ENCODE assay signal across 8 cellular contexts in genomic region chr9:2018162-2018643, GRCh38. TPM values are rescaled to one million over a fixed set of nuclear protein-coding genes. Genes with fewer than 3 reads are reported as not detected.
DNase-seq lines count a peak whose midpoint lies in the region; ATAC-seq and TF ChIP-seq lines count a peak whose summit lies in the region.

No MANE protein-coding gene starts in this region.

- 0 to 2% methylated on average over 6 to 7 of the region's 7 CpGs for WGBS in ectodermal cell, 2 experiments

- H3K9me3 Mint-ChIP-seq in neural crest cell: no peaks in the 10 kb centered on the region

- ATAC-seq in HG03135 (IDR thresholded peaks at IDR 0.05; ENCODE audit: unreplicated experiment) (no peak), GM18498 (IDR thresholded peaks at IDR 0.05; ENCODE audit: unreplicated experiment) (no peak), GM19397 (IDR thresholded peaks at IDR 0.05; ENCODE audit: unreplicated experiment) (no peak)

- H3K27me3 ChIP-seq in DOHH2 (ENCODE audit: control insufficient read depth, low read length) (no peaks in the 10 kb centered on the region), ectodermal cell (ENCODE audit: control insufficient read depth, insufficient read depth, low read length, poor library complexity, severe bottlenecking) (peaks cover 77% of the 10 kb centered on the region)

- no peaks in the 10 kb centered on the region for H3K9me2 ChIP-seq in DOHH2 (replicated peaks; ENCODE audit: control insufficient read depth, low read length)

- H3K4me1 Mint-ChIP-seq in neural crest cell: peaks cover 23% of the 10 kb centered on the region

- DNase-seq in OCI-M1 (lab: John Stamatoyannopoulos, UW) (peak; percentile 46), neural crest cell (ENCODE audit: low read depth, low spot score) (no peak), T1000 (lab: John Stamatoyannopoulos, UW) (no peak)

- no peak for TF ChIP-seq CTCF in DOHH2 (IDR thresholded peaks at IDR 0.05; ENCODE audit: low read depth, low read length, poor library complexity, severe bottlenecking)
- no peak for TF ChIP-seq CTCF in neural crest cell (conservative IDR thresholded peaks at IDR 0.05)

- H3K27ac ChIP-seq in DOHH2 (ENCODE audit: low read depth, low read length): no peak overlapping the region
- H3K27ac ChIP-seq in ectodermal cell (ENCODE audit: insufficient read depth, low read depth, low read length, poor library complexity, severe bottlenecking): no peak overlapping the region

- H3K4me2 ChIP-seq in DOHH2 (ENCODE audit: low read length): peak overlapping the region; percentile 83

- H3K9me3 ChIP-seq in DOHH2 (ENCODE audit: control insufficient read depth, insufficient read depth, low read length): no peaks in the 10 kb centered on the region
- H3K9me3 ChIP-seq in ectodermal cell (ENCODE audit: control insufficient read depth, low read length): no peaks in the 10 kb centered on the region

- H3K36me3 Mint-ChIP-seq in neural crest cell (ENCODE audit: low read depth): no peaks in the 10 kb centered on the region

- peaks cover 75% of the 10 kb centered on the region for H3K27me3 Mint-ChIP-seq in neural crest cell (ENCODE audit: low read depth)

- peak overlapping the region; percentile 88 for H3K4me3 Mint-ChIP-seq in neural crest cell

- peaks cover 4% of the 10 kb centered on the region for H3F3A ChIP-seq in DOHH2 (ENCODE audit: control insufficient read depth, insufficient read depth)

- H4K20me1 ChIP-seq in DOHH2 (ENCODE audit: control insufficient read depth, insufficient read depth, low read depth, low read length): peaks cover 16% of the 10 kb centered on the region

- H3K4me3 ChIP-seq in DOHH2 (ENCODE audit: low read length) (peak overlapping the region; percentile 85), ectodermal cell (ENCODE audit: insufficient read depth, low read depth, low read length) (peak overlapping the region; percentile 81)

- H3K4me1 ChIP-seq in DOHH2 (ENCODE audit: control insufficient read depth, low read length) (peaks cover 42% of the 10 kb centered on the region), ectodermal cell (ENCODE audit: control insufficient read depth, insufficient read depth, low read length) (peaks cover 15% of the 10 kb centered on the region)

- peaks cover 18% of the 10 kb centered on the region for H3K36me3 ChIP-seq in DOHH2 (ENCODE audit: control insufficient read depth, low read length)
- H3K36me3 ChIP-seq in ectodermal cell (ENCODE audit: control insufficient read depth, insufficient read depth, low read length): no peaks in the 10 kb centered on the region

- H3K79me2 ChIP-seq in DOHH2 (ENCODE audit: control insufficient read depth, low read length): peaks cover 76% of the 10 kb centered on the region

- no peak overlapping the region for H3K27ac Mint-ChIP-seq in neural crest cell (ENCODE audit: unreplicated experiment)

RNA-seq across cellular contexts. Expression of gene SMARCA2, which starts 3.1 kb away (rescaled TPM):
- polyA plus RNA-seq in ectodermal cell (2013, experiment 1 of 4): 4.3 TPM
- polyA plus RNA-seq in ectodermal cell (2013, experiment 2 of 4): 3.0 TPM
- polyA plus RNA-seq in ectodermal cell (2013, experiment 3 of 4): 3.6 TPM
- polyA plus RNA-seq in ectodermal cell (2013, experiment 4 of 4): 2.9 TPM
- total RNA-seq in neural crest cell: 19.4 and 23.9 TPM in 2 replicates
